ENCODE assay signal across 3 cellular contexts in genomic region chr1:58209578-58209977, GRCh38.
TF ChIP-seq lines count a peak whose summit lies in the region.

No MANE protein-coding gene starts in this region.

TF ChIP-seq in SK-N-SH, 30 proteins besides CTCF, POLR2A, EP300 and RAD21 (continued from another document):
- TF ChIP-seq, protein P1, sequence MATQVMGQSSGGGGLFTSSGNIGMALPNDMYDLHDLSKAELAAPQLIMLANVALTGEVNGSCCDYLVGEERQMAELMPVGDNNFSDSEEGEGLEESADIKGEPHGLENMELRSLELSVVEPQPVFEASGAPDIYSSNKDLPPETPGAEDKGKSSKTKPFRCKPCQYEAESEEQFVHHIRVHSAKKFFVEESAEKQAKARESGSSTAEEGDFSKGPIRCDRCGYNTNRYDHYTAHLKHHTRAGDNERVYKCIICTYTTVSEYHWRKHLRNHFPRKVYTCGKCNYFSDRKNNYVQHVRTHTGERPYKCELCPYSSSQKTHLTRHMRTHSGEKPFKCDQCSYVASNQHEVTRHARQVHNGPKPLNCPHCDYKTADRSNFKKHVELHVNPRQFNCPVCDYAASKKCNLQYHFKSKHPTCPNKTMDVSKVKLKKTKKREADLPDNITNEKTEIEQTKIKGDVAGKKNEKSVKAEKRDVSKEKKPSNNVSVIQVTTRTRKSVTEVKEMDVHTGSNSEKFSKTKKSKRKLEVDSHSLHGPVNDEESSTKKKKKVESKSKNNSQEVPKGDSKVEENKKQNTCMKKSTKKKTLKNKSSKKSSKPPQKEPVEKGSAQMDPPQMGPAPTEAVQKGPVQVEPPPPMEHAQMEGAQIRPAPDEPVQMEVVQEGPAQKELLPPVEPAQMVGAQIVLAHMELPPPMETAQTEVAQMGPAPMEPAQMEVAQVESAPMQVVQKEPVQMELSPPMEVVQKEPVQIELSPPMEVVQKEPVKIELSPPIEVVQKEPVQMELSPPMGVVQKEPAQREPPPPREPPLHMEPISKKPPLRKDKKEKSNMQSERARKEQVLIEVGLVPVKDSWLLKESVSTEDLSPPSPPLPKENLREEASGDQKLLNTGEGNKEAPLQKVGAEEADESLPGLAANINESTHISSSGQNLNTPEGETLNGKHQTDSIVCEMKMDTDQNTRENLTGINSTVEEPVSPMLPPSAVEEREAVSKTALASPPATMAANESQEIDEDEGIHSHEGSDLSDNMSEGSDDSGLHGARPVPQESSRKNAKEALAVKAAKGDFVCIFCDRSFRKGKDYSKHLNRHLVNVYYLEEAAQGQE (IDR thresholded peaks at IDR 0.05; ENCODE audit: low read depth, low read length), result 0 out of 2 replicates have a peak, but pooled peaks have one; percentile 27
TF ChIP-seq in SK-N-SH: peak in this region for 1.

TF ChIP-seq in SK-N-SH treated with all-trans-retinoic acid at 6 μM for 48 hours, 23 proteins besides CTCF, POLR2A, EP300 and RAD21 (continued from another document):
- TF ChIP-seq ISL1 (CRISPR knock-in tag; IDR thresholded peaks at IDR 0.05) (no peak), CREB5 (CRISPR knock-in tag; IDR thresholded peaks at IDR 0.05; ENCODE audit: low read depth) (no peak), ESRRG (CRISPR knock-in tag; IDR thresholded peaks at IDR 0.05) (no peak), ZFP3 (CRISPR knock-in tag; IDR thresholded peaks at IDR 0.05) (no peak), OSR1 (CRISPR knock-in tag; IDR thresholded peaks at IDR 0.05) (no peak)
- TF ChIP-seq, protein P2, sequence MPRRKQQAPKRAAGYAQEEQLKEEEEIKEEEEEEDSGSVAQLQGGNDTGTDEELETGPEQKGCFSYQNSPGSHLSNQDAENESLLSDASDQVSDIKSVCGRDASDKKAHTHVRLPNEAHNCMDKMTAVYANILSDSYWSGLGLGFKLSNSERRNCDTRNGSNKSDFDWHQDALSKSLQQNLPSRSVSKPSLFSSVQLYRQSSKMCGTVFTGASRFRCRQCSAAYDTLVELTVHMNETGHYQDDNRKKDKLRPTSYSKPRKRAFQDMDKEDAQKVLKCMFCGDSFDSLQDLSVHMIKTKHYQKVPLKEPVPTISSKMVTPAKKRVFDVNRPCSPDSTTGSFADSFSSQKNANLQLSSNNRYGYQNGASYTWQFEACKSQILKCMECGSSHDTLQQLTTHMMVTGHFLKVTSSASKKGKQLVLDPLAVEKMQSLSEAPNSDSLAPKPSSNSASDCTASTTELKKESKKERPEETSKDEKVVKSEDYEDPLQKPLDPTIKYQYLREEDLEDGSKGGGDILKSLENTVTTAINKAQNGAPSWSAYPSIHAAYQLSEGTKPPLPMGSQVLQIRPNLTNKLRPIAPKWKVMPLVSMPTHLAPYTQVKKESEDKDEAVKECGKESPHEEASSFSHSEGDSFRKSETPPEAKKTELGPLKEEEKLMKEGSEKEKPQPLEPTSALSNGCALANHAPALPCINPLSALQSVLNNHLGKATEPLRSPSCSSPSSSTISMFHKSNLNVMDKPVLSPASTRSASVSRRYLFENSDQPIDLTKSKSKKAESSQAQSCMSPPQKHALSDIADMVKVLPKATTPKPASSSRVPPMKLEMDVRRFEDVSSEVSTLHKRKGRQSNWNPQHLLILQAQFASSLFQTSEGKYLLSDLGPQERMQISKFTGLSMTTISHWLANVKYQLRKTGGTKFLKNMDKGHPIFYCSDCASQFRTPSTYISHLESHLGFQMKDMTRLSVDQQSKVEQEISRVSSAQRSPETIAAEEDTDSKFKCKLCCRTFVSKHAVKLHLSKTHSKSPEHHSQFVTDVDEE (CRISPR knock-in tag; IDR thresholded peaks at IDR 0.05), result no peak

TF ChIP-seq in GM23338, 12 proteins besides CTCF, POLR2A, EP300 and RAD21:
- TF ChIP-seq, protein P3, sequence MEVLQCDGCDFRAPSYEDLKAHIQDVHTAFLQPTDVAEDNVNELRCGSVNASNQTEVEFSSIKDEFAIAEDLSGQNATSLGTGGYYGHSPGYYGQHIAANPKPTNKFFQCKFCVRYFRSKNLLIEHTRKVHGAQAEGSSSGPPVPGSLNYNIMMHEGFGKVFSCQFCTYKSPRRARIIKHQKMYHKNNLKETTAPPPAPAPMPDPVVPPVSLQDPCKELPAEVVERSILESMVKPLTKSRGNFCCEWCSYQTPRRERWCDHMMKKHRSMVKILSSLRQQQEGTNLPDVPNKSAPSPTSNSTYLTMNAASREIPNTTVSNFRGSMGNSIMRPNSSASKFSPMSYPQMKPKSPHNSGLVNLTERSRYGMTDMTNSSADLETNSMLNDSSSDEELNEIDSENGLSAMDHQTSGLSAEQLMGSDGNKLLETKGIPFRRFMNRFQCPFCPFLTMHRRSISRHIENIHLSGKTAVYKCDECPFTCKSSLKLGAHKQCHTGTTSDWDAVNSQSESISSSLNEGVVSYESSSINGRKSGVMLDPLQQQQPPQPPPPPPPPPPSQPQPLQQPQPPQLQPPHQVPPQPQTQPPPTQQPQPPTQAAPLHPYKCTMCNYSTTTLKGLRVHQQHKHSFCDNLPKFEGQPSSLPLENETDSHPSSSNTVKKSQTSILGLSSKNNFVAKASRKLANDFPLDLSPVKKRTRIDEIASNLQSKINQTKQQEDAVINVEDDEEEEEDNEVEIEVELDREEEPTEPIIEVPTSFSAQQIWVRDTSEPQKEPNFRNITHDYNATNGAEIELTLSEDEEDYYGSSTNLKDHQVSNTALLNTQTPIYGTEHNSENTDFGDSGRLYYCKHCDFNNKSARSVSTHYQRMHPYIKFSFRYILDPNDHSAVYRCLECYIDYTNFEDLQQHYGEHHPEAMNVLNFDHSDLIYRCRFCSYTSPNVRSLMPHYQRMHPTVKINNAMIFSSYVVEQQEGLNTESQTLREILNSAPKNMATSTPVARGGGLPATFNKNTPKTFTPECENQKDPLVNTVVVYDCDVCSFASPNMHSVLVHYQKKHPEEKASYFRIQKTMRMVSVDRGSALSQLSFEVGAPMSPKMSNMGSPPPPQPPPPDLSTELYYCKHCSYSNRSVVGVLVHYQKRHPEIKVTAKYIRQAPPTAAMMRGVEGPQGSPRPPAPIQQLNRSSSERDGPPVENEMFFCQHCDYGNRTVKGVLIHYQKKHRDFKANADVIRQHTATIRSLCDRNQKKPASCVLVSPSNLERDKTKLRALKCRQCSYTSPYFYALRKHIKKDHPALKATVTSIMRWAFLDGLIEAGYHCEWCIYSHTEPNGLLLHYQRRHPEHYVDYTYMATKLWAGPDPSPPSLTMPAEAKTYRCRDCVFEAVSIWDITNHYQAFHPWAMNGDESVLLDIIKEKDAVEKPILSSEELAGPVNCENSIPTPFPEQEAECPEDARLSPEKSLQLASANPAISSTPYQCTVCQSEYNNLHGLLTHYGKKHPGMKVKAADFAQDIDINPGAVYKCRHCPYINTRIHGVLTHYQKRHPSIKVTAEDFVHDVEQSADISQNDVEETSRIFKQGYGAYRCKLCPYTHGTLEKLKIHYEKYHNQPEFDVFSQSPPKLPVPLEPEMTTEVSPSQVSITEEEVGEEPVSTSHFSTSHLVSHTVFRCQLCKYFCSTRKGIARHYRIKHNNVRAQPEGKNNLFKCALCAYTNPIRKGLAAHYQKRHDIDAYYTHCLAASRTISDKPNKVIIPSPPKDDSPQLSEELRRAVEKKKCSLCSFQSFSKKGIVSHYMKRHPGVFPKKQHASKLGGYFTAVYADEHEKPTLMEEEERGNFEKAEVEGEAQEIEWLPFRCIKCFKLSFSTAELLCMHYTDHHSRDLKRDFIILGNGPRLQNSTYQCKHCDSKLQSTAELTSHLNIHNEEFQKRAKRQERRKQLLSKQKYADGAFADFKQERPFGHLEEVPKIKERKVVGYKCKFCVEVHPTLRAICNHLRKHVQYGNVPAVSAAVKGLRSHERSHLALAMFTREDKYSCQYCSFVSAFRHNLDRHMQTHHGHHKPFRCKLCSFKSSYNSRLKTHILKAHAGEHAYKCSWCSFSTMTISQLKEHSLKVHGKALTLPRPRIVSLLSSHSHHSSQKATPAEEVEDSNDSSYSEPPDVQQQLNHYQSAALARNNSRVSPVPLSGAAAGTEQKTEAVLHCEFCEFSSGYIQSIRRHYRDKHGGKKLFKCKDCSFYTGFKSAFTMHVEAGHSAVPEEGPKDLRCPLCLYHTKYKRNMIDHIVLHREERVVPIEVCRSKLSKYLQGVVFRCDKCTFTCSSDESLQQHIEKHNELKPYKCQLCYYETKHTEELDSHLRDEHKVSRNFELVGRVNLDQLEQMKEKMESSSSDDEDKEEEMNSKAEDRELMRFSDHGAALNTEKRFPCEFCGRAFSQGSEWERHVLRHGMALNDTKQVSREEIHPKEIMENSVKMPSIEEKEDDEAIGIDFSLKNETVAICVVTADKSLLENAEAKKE (CRISPR knock-in tag; IDR thresholded peaks at IDR 0.05), result no peak
- TF ChIP-seq, protein P1 (IDR thresholded peaks at IDR 0.05; ENCODE audit: unreplicated experiment), result peak; percentile 29
